ENCODE assay signal across 3 cellular contexts in genomic region chr17:66167189-66167815, GRCh38.
TF ChIP-seq lines count a peak whose summit lies in the region.

No MANE protein-coding gene starts in this region.

TF ChIP-seq in HepG2, 621 proteins besides CTCF, POLR2A, EP300 and RAD21:
- TF ChIP-seq ZSCAN29 (CRISPR knock-in tag; conservative IDR thresholded peaks at IDR 0.05) (no peak), GTF2F1 (IDR thresholded peaks at IDR 0.05; ENCODE audit: low read length) (no peak), KLF9 (CRISPR knock-in tag; IDR thresholded peaks at IDR 0.05; ENCODE audit: low read depth) (no peak), ZNF460 (CRISPR knock-in tag; IDR thresholded peaks at IDR 0.05; ENCODE audit: borderline replicate concordance) (no peak), MAFF (IDR thresholded peaks at IDR 0.05; ENCODE audit: low read depth, low read length) (peak; percentile 91), MAFK (conservative IDR thresholded peaks at IDR 0.05 in 1 of 2, IDR thresholded peaks at IDR 0.05 in 1 of 2; ENCODE audit: low read length in 2 of 2) (peak; percentile 90 to 95), ZNF577 (CRISPR knock-in tag; IDR thresholded peaks at IDR 0.05; ENCODE audit: borderline replicate concordance, low read depth) (no peak), ZNF572 (CRISPR knock-in tag; IDR thresholded peaks at IDR 0.05) (no peak), NKX3-1 (CRISPR knock-in tag; IDR thresholded peaks at IDR 0.05) (no peak), ZNF740 (CRISPR knock-in tag; IDR thresholded peaks at IDR 0.05) (no peak), SNAPC5 (CRISPR knock-in tag; IDR thresholded peaks at IDR 0.05; ENCODE audit: borderline replicate concordance) (no peak), ATF7-NPFF (CRISPR knock-in tag; IDR thresholded peaks at IDR 0.05; ENCODE audit: low read depth) (no peak)

TF ChIP-seq in IMR-90, 13 proteins besides CTCF, POLR2A, EP300 and RAD21:
- TF ChIP-seq MAFK (IDR thresholded peaks at IDR 0.05; ENCODE audit: low read depth, low read length): peak; percentile 94
- no peak for TF ChIP-seq BHLHE40 (IDR thresholded peaks at IDR 0.05; ENCODE audit: low read depth, low read length)

TF ChIP-seq in K562, 482 proteins besides CTCF, POLR2A, EP300 and RAD21:
- TF ChIP-seq E2F4 (CRISPR knock-in tag; IDR thresholded peaks at IDR 0.05; ENCODE audit: low read depth): no peak
- TF ChIP-seq ZNF140 (CRISPR knock-in tag; IDR thresholded peaks at IDR 0.05): no peak
- no peak for TF ChIP-seq NR0B1 (IDR thresholded peaks at IDR 0.05; ENCODE audit: partially characterized antibody)
- TF ChIP-seq MAFK (IDR thresholded peaks at IDR 0.05; ENCODE audit: low read length): peak; percentile 90
- peak; percentile 90 for TF ChIP-seq ZNF316 (IDR thresholded peaks at IDR 0.05)
- peak; percentile 76 for TF ChIP-seq MAFG (tag; conservative IDR thresholded peaks at IDR 0.05)
- peak; percentile 81 for TF ChIP-seq C11orf30 (IDR thresholded peaks at IDR 0.05; ENCODE audit: low read depth)
- no peak for TF ChIP-seq KLF6 (CRISPR knock-in tag; IDR thresholded peaks at IDR 0.05; ENCODE audit: borderline replicate concordance)
- TF ChIP-seq MAFF (IDR thresholded peaks at IDR 0.05; ENCODE audit: low read length): peak; percentile 89
